20 cellular contexts compared by ENCODE assay signal in the genomic region with DNA sequence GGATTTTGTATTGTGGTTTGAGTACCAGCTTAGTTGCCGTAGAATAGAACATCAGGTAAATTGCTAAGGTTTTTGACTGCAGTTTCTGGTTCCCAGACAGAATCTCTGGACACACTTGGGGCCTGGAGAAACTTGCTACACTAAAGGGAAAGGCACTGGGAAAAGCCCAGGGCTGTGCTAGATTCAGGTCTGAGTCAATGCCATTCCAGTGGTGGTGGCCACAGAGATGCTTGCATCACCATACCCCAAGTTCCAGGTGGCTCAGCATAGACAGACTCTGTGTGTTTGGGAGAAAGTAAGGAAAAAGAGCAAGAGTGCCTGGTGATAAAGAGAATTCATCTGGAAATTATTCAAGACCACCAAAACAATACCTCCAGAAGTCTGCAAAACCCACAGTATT.
DNase-seq lines count a peak whose midpoint lies in the region; ATAC-seq and TF ChIP-seq lines count a peak whose summit lies in the region.
"Had no signal": no experiment of that assay in that cellular context is flagged by ENCODE, and none has a peak within 500 bp of the region (broad histone marks: within the 10 kb centered on the region; RNA-seq: fewer than 3 reads in every experiment).

No MANE protein-coding gene starts in this region.

- TF ChIP-seq CTCF in PC-3 (conservative IDR thresholded peaks at IDR 0.05; ENCODE audit: low read depth, low read length), result no peak
- TF ChIP-seq CTCF in smooth muscle cell (IDR thresholded peaks at IDR 0.05; ENCODE audit: borderline replicate concordance, insufficient read depth, poor library complexity, severe bottlenecking), result no peak

- H3K4me1 ChIP-seq in GM23248 (ENCODE audit: insufficient read depth) (peaks cover 26% of the 10 kb centered on the region), PC-3 (ENCODE audit: insufficient read depth, low read length) (peaks cover 13% of the 10 kb centered on the region), trophoblast cell (ENCODE audit: control insufficient read depth in 1 of 2, insufficient read depth in 2 of 2, low read length in 2 of 2) (peaks cover 3 to 7% of the 10 kb centered on the region in 2 experiments), smooth muscle cell (ENCODE audit: low read depth) (no peaks in the 10 kb centered on the region)
- H3K4me1 ChIP-seq: BLaER1 had no signal

- H2AK5ac ChIP-seq in trophoblast cell (ENCODE audit: low read length), result no peak overlapping the region

- H3K9me3 Mint-ChIP-seq in T-helper 2 cell treated with Interferon-gamma antibody and Interleukin-4, amounts not matched to agents 5 μg/mL and 100 μg/mL, for 36 hours, result peaks cover 26% of the 10 kb centered on the region

- H3K27me3 ChIP-seq in GM23248 (replicated peaks; ENCODE audit: insufficient read depth) (no peaks in the 10 kb centered on the region), PC-3 (ENCODE audit: low read length) (no peaks in the 10 kb centered on the region), trophoblast cell (ENCODE audit: insufficient read depth, low read length) (no peaks in the 10 kb centered on the region), smooth muscle cell (ENCODE audit: low read depth) (no peaks in the 10 kb centered on the region)
- H3K27me3 ChIP-seq: BLaER1 had no signal

- H3K4me3 ChIP-seq in GM23248, result no peak overlapping the region
- H3K4me3 ChIP-seq in PC-3 (ENCODE audit: low read length), result no peak overlapping the region
- no peak overlapping the region for H3K4me3 ChIP-seq in trophoblast cell (ENCODE audit: low read depth, low read length)
- no peak overlapping the region for H3K4me3 ChIP-seq in smooth muscle cell
- H3K4me3 ChIP-seq: BLaER1, SK-N-MC had no signal

- POLR2A ChIA-PET in PC-3 (lab: Charles Lee; ENCODE audit: unreplicated experiment), result no interaction called here

- peaks cover 2% of the 10 kb centered on the region for H3K27me3 Mint-ChIP-seq in T-helper 2 cell treated with Interferon-gamma antibody and Interleukin-4, amounts not matched to agents 5 μg/mL and 100 μg/mL, for 36 hours (ENCODE audit: low read depth)
- H3K27me3 Mint-ChIP-seq: IgD-negative memory B cell had no signal

- no peak overlapping the region for H3K4me2 ChIP-seq in GM23248 (ENCODE audit: unreplicated experiment)
- no peak overlapping the region for H3K4me2 ChIP-seq in PC-3 (ENCODE audit: low read length)
- H3K4me2 ChIP-seq in trophoblast cell (ENCODE audit: low read length), result no peak overlapping the region
- no peak overlapping the region for H3K4me2 ChIP-seq in smooth muscle cell
- H3K4me2 ChIP-seq: BLaER1 had no signal

- H3K36me3 ChIP-seq in GM23248 (ENCODE audit: low read depth) (no peaks in the 10 kb centered on the region), PC-3 (ENCODE audit: low read depth, low read length) (no peaks in the 10 kb centered on the region), trophoblast cell (ENCODE audit: control insufficient read depth in 1 of 2, insufficient read depth in 2 of 2, low read length in 2 of 2) (no peaks in the 10 kb centered on the region), smooth muscle cell (ENCODE audit: low read depth) (no peaks in the 10 kb centered on the region)
- H3K36me3 ChIP-seq: BLaER1 had no signal

- H3K4me1 Mint-ChIP-seq in T-helper 2 cell treated with Interferon-gamma antibody and Interleukin-4, amounts not matched to agents 5 μg/mL and 100 μg/mL, for 36 hours (ENCODE audit: low read depth), result no peaks in the 10 kb centered on the region
- H3K4me1 Mint-ChIP-seq: IgD-negative memory B cell, T-cell had no signal

- H3K4me3 Mint-ChIP-seq in T-helper 2 cell treated with Interferon-gamma antibody and Interleukin-4, amounts not matched to agents 5 μg/mL and 100 μg/mL, for 36 hours, result no peak overlapping the region
- H3K4me3 Mint-ChIP-seq: CD8-positive, alpha-beta T cell; T-cell had no signal

- H2BK12ac ChIP-seq in trophoblast cell (ENCODE audit: low read length), result no peak overlapping the region

- no peak overlapping the region for H4K91ac ChIP-seq in trophoblast cell (ENCODE audit: low read depth, low read length)

- no TSS peak for BruUV-seq in PC-3 (replicated peaks; lab: Mats Ljungman, UMichigan)

- peak overlapping the region; percentile 44; the same call in 1 of the 2 replicates for H3K27ac ChIP-seq in GM23248
- H3K27ac ChIP-seq in PC-3 (ENCODE audit: low read length), result 0 out of 2 replicates have a peak overlapping the region, but pooled peaks have one; percentile 9
- H3K27ac ChIP-seq in epithelial cell of prostate, result peak overlapping the region; percentile 58
- no peak overlapping the region for H3K27ac ChIP-seq in trophoblast cell (ENCODE audit: low read depth, low read length)
- no peak overlapping the region for H3K27ac ChIP-seq in smooth muscle cell (ENCODE audit: low read depth)
- H3K27ac ChIP-seq: BLaER1, SK-N-MC had no signal

- no peak overlapping the region for H3K27ac Mint-ChIP-seq in T-helper 2 cell treated with Interferon-gamma antibody and Interleukin-4, amounts not matched to agents 5 μg/mL and 100 μg/mL, for 36 hours
- H3K27ac Mint-ChIP-seq: CD8-positive, alpha-beta T cell; IgD-negative memory B cell; T-cell had no signal

- H3K79me2 ChIP-seq in GM23248 (ENCODE audit: insufficient read depth) (no peaks in the 10 kb centered on the region), PC-3 (ENCODE audit: low read length) (no peaks in the 10 kb centered on the region), trophoblast cell (ENCODE audit: control insufficient read depth, insufficient read depth, low read length, poor library complexity) (no peaks in the 10 kb centered on the region), smooth muscle cell (ENCODE audit: low read depth) (no peaks in the 10 kb centered on the region)

- H2AFZ ChIP-seq in GM23248, result peak overlapping the region; percentile 14; the same call in 1 of the 2 replicates
- no peak overlapping the region for H2AFZ ChIP-seq in PC-3 (ENCODE audit: low read length)
- no peak overlapping the region for H2AFZ ChIP-seq in trophoblast cell (ENCODE audit: insufficient read depth, low read length, poor library complexity)
- H2AFZ ChIP-seq in smooth muscle cell (ENCODE audit: low read depth), result no peak overlapping the region

- H3K23ac ChIP-seq in trophoblast cell (ENCODE audit: low read length), result no peak overlapping the region

- no peak overlapping the region for H4K8ac ChIP-seq in trophoblast cell (ENCODE audit: low read depth, low read length)

- H4K20me1 ChIP-seq in GM23248 (ENCODE audit: insufficient read depth) (no peaks in the 10 kb centered on the region), PC-3 (ENCODE audit: low read length) (no peaks in the 10 kb centered on the region), smooth muscle cell (ENCODE audit: low read depth) (no peaks in the 10 kb centered on the region)
- H4K20me1 ChIP-seq: BLaER1 had no signal

- peaks cover 7% of the 10 kb centered on the region; the same call in 1 of the 2 replicates for H3F3A ChIP-seq in GM23248 (ENCODE audit: insufficient read depth)
- H3F3A ChIP-seq in PC-3 (ENCODE audit: low read length, unreplicated experiment), result no peaks in the 10 kb centered on the region
- H3F3A ChIP-seq in smooth muscle cell (ENCODE audit: low read depth), result no peaks in the 10 kb centered on the region

- intact Hi-C loops in PC-3 (cut with micrococcal nuclease), result no loop called here
- intact Hi-C loops in head of caudate nucleus (cut with DNase I), result no loop called here

- H3K14ac ChIP-seq in trophoblast cell (ENCODE audit: low read length), result no peak overlapping the region

- WGBS in GM23248 (ENCODE audit: low coverage in 1 of 2, low lambda C conversion rate in 2 of 2, missing lambda C conversion rate in 2 of 2), 2 experiments, result 94 to 100% methylated on average over 1 of the region's 1 CpG
- WGBS in trophoblast cell (ENCODE audit: extremely low coverage, insufficient coverage, insufficient read length), result no CpG with 5 or more reads among the region's 1 CpG
- WGBS in smooth muscle cell (ENCODE audit: low lambda C conversion rate), result 94% methylated on average over 1 of the region's 1 CpG

- in situ Hi-C loops in GM23248 (cut with MboI), result no loop called here

- CTCF ChIA-PET in PC-3 (lab: Charles Lee), result no interaction called here

- no peak overlapping the region for H3K9ac ChIP-seq in GM23248
- no peak overlapping the region for H3K9ac ChIP-seq in PC-3 (ENCODE audit: low read length)
- no peak overlapping the region for H3K9ac ChIP-seq in trophoblast cell (ENCODE audit: low read length)
- H3K9ac ChIP-seq in smooth muscle cell (ENCODE audit: low read depth), result no peak overlapping the region
- H3K9ac ChIP-seq: BLaER1 had no signal

- no peak overlapping the region for H2BK120ac ChIP-seq in trophoblast cell (ENCODE audit: insufficient read depth, low read length, poor library complexity)

- H3K18ac ChIP-seq in trophoblast cell (ENCODE audit: low read length), result no peak overlapping the region

- no peak overlapping the region for H2BK5ac ChIP-seq in trophoblast cell (ENCODE audit: low read depth, low read length, poor library complexity)

- peaks cover 5% of the 10 kb centered on the region for H3K9me3 ChIP-seq in GM23248 (ENCODE audit: low read depth)
- H3K9me3 ChIP-seq in PC-3 (ENCODE audit: low read length), result no peaks in the 10 kb centered on the region; the same call in 1 of the 2 replicates
- H3K9me3 ChIP-seq in trophoblast cell (ENCODE audit: insufficient read depth, low read depth, low read length), result no peaks in the 10 kb centered on the region
- H3K9me3 ChIP-seq in smooth muscle cell (replicated peaks; ENCODE audit: low read depth), result peaks cover 16% of the 10 kb centered on the region

- no peaks in the 10 kb centered on the region for H3K79me1 ChIP-seq in trophoblast cell (ENCODE audit: low read length)

- ATAC-seq in PC-3, result no peak
- ATAC-seq: CD8-positive, alpha-beta T cell; Right ventricle myocardium inferior; T-cell had no signal

- no peak overlapping the region for H4K12ac ChIP-seq in trophoblast cell (ENCODE audit: low read depth, low read length)

- H3K36me3 Mint-ChIP-seq in T-helper 2 cell treated with Interferon-gamma antibody and Interleukin-4, amounts not matched to agents 5 μg/mL and 100 μg/mL, for 36 hours (ENCODE audit: low read depth), result peaks cover 2% of the 10 kb centered on the region
- H3K36me3 Mint-ChIP-seq: CD8-positive, alpha-beta T cell; IgD-negative memory B cell had no signal

- DNase-seq in GM23248 (peak; percentile 70), PC-3 (no peak), epithelial cell of prostate (ENCODE audit: low read depth, low spot score) (no peak), trophoblast cell (peak; percentile 66 to 69), head of caudate nucleus (no peak), smooth muscle cell (lab: John Stamatoyannopoulos, UW; ENCODE audit: unreplicated experiment) (no peak)
- DNase-seq in T-helper 2 cell treated with Interferon-gamma antibody and Interleukin-4, amounts not matched to agents 5 μg/mL and 100 μg/mL, for 36 hours (ENCODE audit: low spot score), result no peak
- DNase-seq in activated T-cell treated with anti-CD3 and anti-CD28 coated beads, Interleukin-2, amount 50 U/mL, for 48 hours, result no peak
- DNase-seq: CD8-positive, alpha-beta T cell; DND-41; GF-D8; Kasumi-1; NCI-H1417; NCI-H1930; NCI-H774; T-cell had no signal

- H3K9me2 ChIP-seq in GM23248 (ENCODE audit: insufficient read depth) (no peaks in the 10 kb centered on the region), PC-3 (replicated peaks; ENCODE audit: low read length) (no peaks in the 10 kb centered on the region)

- no peak overlapping the region for H3K4ac ChIP-seq in trophoblast cell (ENCODE audit: low read depth, low read length)

Comparison
In these comparisons a context has a peak if more than half of its experiments do, and no peak if none do; other contexts are left out.
1. DNase-seq: peak in GM23248 (single experiment) and trophoblast cell (2 of 2); none in PC-3 (single experiment), epithelial cell of prostate (single experiment), T-helper 2 cell treated with Interferon-gamma antibody and Interleukin-4, amounts not matched to agents 5 μg/mL and 100 μg/mL, for 36 hours (single experiment), activated T-cell treated with anti-CD3 and anti-CD28 coated beads, Interleukin-2, amount 50 U/mL, for 48 hours (0 of 2), head of caudate nucleus (0 of 42) and smooth muscle cell (single experiment).
2. H3K27ac ChIP-seq: peak in GM23248 (single experiment), PC-3 (single experiment) and epithelial cell of prostate (single experiment); none in trophoblast cell (single experiment) and smooth muscle cell (single experiment).